In the genomic region with DNA sequence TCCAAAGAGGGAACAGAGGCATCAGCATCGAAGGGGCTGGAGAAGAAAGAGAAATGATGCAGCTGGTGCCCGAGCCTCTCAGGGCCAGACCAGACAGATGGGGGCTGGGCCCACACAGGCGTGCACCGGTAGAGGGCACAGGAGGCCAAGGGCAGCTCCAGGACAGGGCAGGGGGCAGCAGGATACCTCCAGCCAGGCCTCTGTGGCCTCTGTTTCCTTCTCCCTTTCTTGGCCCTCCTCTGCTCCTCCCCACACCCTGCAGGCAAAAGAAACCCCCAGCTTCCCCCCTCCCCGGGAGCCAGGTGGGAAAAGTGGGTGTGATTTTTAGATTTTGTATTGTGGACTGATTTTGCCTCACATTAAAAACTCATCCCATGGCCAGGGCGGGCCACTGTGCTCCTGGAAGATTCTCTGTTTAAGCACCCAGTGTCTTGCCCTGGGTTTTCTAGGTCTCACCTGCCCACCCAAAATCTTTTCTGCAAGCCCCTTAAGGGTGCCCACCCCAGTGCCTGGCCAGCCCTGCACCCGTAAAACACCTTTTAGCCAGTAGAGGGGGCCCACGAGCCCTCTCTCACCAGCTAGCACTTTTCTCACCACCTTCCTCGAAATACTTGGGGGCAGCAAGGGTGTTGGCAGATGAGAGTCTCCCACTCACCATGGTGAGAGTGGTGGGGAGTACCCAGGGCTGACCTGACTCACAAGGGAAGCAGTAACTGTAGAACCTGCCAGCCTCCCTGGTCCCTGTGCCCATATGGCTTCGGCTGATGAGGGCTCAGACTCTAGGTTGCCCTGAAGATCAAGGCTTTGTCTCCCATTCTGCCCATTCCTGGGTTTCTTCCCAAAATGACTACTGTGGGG, we compare ENCODE assay signal across 8 cellular contexts.
DNase-seq lines count a peak whose midpoint lies in the region; ATAC-seq lines count a peak whose summit lies in the region.

No MANE protein-coding gene starts in this region.

- H3K4me1 ChIP-seq in rectal smooth muscle tissue (ENCODE audit: control insufficient read depth, insufficient read depth, low read length): peaks cover 6% of the 10 kb centered on the region

- H3K27ac ChIP-seq in rectal smooth muscle tissue (ENCODE audit: low read depth, low read length): peak overlapping the region; percentile 46

- H3K4me3 ChIP-seq in rectal smooth muscle tissue (ENCODE audit: low read length): no peak overlapping the region

- intact Hi-C loops in head of caudate nucleus (cut with DNase I): loop anchor here (2.0 to 10.0 kb wide), 2 partner anchors 43 to 155 kb away; partner anchors contain the start of gene BCL2L1

- DNase-seq in C1 segment of cervical spinal cord (lab: John Stamatoyannopoulos, UW) (peak in 11 of 14 donors; percentile 17 to 72 (median 47)), SHP77 treated with DMSO at 0.1 percent for 48 hours (lab: John Stamatoyannopoulos, UW) (peak; percentile 57), head of caudate nucleus (peak; percentile 41 to 88 (median 68))
- DNase-seq in activated naive CD4-positive, alpha-beta T cell (lab: John Stamatoyannopoulos, UW): peak; percentile 26 to 54 (median 38)

- no peaks in the 10 kb centered on the region for H3K27me3 ChIP-seq in rectal smooth muscle tissue (ENCODE audit: control insufficient read depth, insufficient read depth, low read length)

- ATAC-seq in HG02885 (IDR thresholded peaks at IDR 0.05; ENCODE audit: poor library complexity, unreplicated experiment): peak; percentile 26
- no peak for ATAC-seq in GM21447 (IDR thresholded peaks at IDR 0.05; ENCODE audit: unreplicated experiment)
- no peak for ATAC-seq in GM21825 (IDR thresholded peaks at IDR 0.05; ENCODE audit: unreplicated experiment)

- H3K9ac ChIP-seq in rectal smooth muscle tissue (ENCODE audit: low read length): no peak overlapping the region

- H3K36me3 ChIP-seq in rectal smooth muscle tissue (ENCODE audit: control insufficient read depth, insufficient read depth, low read length): peaks cover 7% of the 10 kb centered on the region
